Comparison of ENCODE assay signal across 8 cellular contexts in genomic region chr10:61899997-61900828, GRCh38. TPM values are rescaled to one million over a fixed set of nuclear protein-coding genes. Genes with fewer than 3 reads are reported as not detected.
A peak's percentile ranks its signal among the peaks of the same experiment; 100 is the strongest.
DNase-seq lines count a peak whose midpoint lies in the region; ATAC-seq and TF ChIP-seq lines count a peak whose summit lies in the region.

No MANE protein-coding gene starts in this region.

- no peak for TF ChIP-seq CTCF in PC-9 (conservative IDR thresholded peaks at IDR 0.05)
- no peak for TF ChIP-seq CTCF in neutrophil (IDR thresholded peaks at IDR 0.05)

- H3K27ac Mint-ChIP-seq in activated naive CD4-positive, alpha-beta T cell treated with anti-CD3 and anti-CD28 coated beads for 36 hours: peak overlapping the region; percentile 100

- H3K79me2 ChIP-seq in PC-9 (ENCODE audit: low read depth): peaks cover 11% of the 10 kb centered on the region

- H3K9me3 Mint-ChIP-seq in activated naive CD4-positive, alpha-beta T cell treated with anti-CD3 and anti-CD28 coated beads for 36 hours: no peaks in the 10 kb centered on the region

- H4K20me1 ChIP-seq in PC-9 (ENCODE audit: insufficient read depth): no peaks in the 10 kb centered on the region

- no peaks in the 10 kb centered on the region for H3K36me3 ChIP-seq in PC-9 (ENCODE audit: low read depth)
- no peaks in the 10 kb centered on the region for H3K36me3 ChIP-seq in neutrophil

- peak; percentile 38 for ATAC-seq in GM21529 (IDR thresholded peaks at IDR 0.05; ENCODE audit: unreplicated experiment)

- peaks cover 34% of the 10 kb centered on the region for H3K4me1 ChIP-seq in PC-9 (replicated peaks; ENCODE audit: insufficient read depth)
- H3K4me1 ChIP-seq in neutrophil (ENCODE audit: control insufficient read depth in 1 of 2, insufficient read depth in 1 of 2, low read depth in 1 of 2, low read length in 1 of 2): peaks cover 68 to 70% of the 10 kb centered on the region in 2 experiments

- POLR2A ChIA-PET in PC-9 (lab: Charles Lee; ENCODE audit: unreplicated experiment): interaction anchor here (0.6 to 0.7 kb wide), 2 partner anchors 29 to 37 kb away, joined by 5 to 20 read pairs; no protein-coding TSS in a partner anchor

- peak overlapping the region; percentile 83 for H3K27ac ChIP-seq in PC-9
- H3K27ac ChIP-seq in neutrophil: peak overlapping the region; percentile 72

- peaks cover 55% of the 10 kb centered on the region for H3F3A ChIP-seq in PC-9 (ENCODE audit: insufficient read depth, low read depth)

- intact Hi-C loops in PC-9 (cut with micrococcal nuclease; ENCODE audit: unreplicated experiment): loop anchor here (1.0 to 10.0 kb wide), 9 partner anchors 63 to 1185 kb away; no protein-coding TSS in a partner anchor
- intact Hi-C loops in activated naive CD4-positive, alpha-beta T cell treated with anti-CD3 and anti-CD28 coated beads for 36 hours (cut with micrococcal nuclease): loop anchor here (1.0 to 10.0 kb wide), 7 partner anchors 151 to 1993 kb away; partner anchors contain the start of genes CCDC6 and NRBF2

- BruUV-seq in PC-9 (replicated peaks; lab: Mats Ljungman, UMichigan): no TSS peak

- peaks cover 38% of the 10 kb centered on the region for H3K4me1 Mint-ChIP-seq in activated naive CD4-positive, alpha-beta T cell treated with anti-CD3 and anti-CD28 coated beads for 36 hours (ENCODE audit: low read depth)

- H3K9me2 ChIP-seq in PC-9 (ENCODE audit: insufficient read depth): no peaks in the 10 kb centered on the region

- H3K27me3 ChIP-seq in PC-9 (ENCODE audit: insufficient read depth, low read depth) (no peaks in the 10 kb centered on the region), neutrophil (peaks cover 15% of the 10 kb centered on the region)

- H3K4me3 ChIP-seq in Jurkat, Clone E6-1 (ENCODE audit: low read length): peak overlapping the region; percentile 88
- H3K4me3 ChIP-seq in PC-9: peak overlapping the region; percentile 76
- peak overlapping the region; percentile 84 to 96 for H3K4me3 ChIP-seq in neutrophil (ENCODE audit: low read depth in 1 of 2, low read length in 1 of 2)

- H3K4me2 ChIP-seq in PC-9: peak overlapping the region; percentile 91

- H3K9me3 ChIP-seq in PC-9 (ENCODE audit: insufficient read depth, low read depth): no peaks in the 10 kb centered on the region
- H3K9me3 ChIP-seq in neutrophil: no peaks in the 10 kb centered on the region

- H3K27me3 Mint-ChIP-seq in activated naive CD4-positive, alpha-beta T cell treated with anti-CD3 and anti-CD28 coated beads for 36 hours (ENCODE audit: low read depth): no peaks in the 10 kb centered on the region

- H3K36me3 Mint-ChIP-seq in activated naive CD4-positive, alpha-beta T cell treated with anti-CD3 and anti-CD28 coated beads for 36 hours (ENCODE audit: low read depth): peaks cover 32% of the 10 kb centered on the region

- H3K4me3 Mint-ChIP-seq in activated naive CD4-positive, alpha-beta T cell treated with anti-CD3 and anti-CD28 coated beads for 36 hours: peak overlapping the region; percentile 99

- CTCF ChIA-PET in PC-9 (lab: Charles Lee): interaction anchor here (0.6 kb wide), 2 partner anchors 65 to 343 kb away, joined by 3 read pairs; no protein-coding TSS in a partner anchor
- CTCF ChIA-PET in activated naive CD4-positive, alpha-beta T cell treated with anti-CD3 and anti-CD28 coated beads for 36 hours (lab: Charles Lee): interaction anchor here (0.6 to 4.0 kb wide), 12 partner anchors 38 to 936 kb away, joined by 3 to 11 read pairs (median 5); no protein-coding TSS in a partner anchor

- DNase-seq in EH (ENCODE audit: low read depth): peak; percentile 81
- DNase-seq in Jurkat, Clone E6-1 (ENCODE audit: low read depth, low spot score): peak; percentile 89
- peak; percentile 51 to 88 for DNase-seq in PC-9
- peak; percentile 65 for DNase-seq in activated naive CD4-positive, alpha-beta T cell treated with anti-CD3 and anti-CD28 coated beads for 36 hours
- DNase-seq in germinal center (ENCODE audit: low spot score): peak; percentile 67
- no peak for DNase-seq in middle frontal gyrus (ENCODE audit: extremely low spot score, low spot score)

- H2AFZ ChIP-seq in PC-9: peak overlapping the region; percentile 96

RNA-seq across cellular contexts. Expression of gene ARID5B, which starts 1.3 kb away (rescaled TPM):
- 14.5 TPM for polyA plus RNA-seq in Jurkat, Clone E6-1 (2012; ENCODE audit: insufficient read depth, insufficient read length)
- total RNA-seq in PC-9 (2021): 7.4 and 8.5 TPM in 2 replicates
- total RNA-seq in activated naive CD4-positive, alpha-beta T cell treated with anti-CD3 and anti-CD28 coated beads for 36 hours: 10 to 100 TPM; 86.3 to 87.1 TPM
